Comparison of ENCODE assay signal across 1 cellular context in genomic region chr10:35875281-35875680, GRCh38.
A peak's percentile ranks its signal among the peaks of the same experiment; 100 is the strongest.
TF ChIP-seq lines count a peak whose summit lies in the region.

No MANE protein-coding gene starts in this region.

TF ChIP-seq in WTC11, 78 proteins besides CTCF, POLR2A, EP300 and RAD21 (continued from another document):
- TF ChIP-seq PRDM15 (CRISPR knock-in tag; IDR thresholded peaks at IDR 0.05) (no peak), TEAD1 (CRISPR knock-in tag; IDR thresholded peaks at IDR 0.05) (no peak), ZNF423 (CRISPR knock-in tag; IDR thresholded peaks at IDR 0.05) (0 out of 2 replicates have a peak, but pooled peaks have one; percentile 18), ERG (CRISPR knock-in tag; IDR thresholded peaks at IDR 0.05) (no peak), ZNF121 (CRISPR knock-in tag; IDR thresholded peaks at IDR 0.05) (no peak)
TF ChIP-seq in WTC11: peak in this region for 2.
